24 cellular contexts compared by ENCODE assay signal in the genomic region with DNA sequence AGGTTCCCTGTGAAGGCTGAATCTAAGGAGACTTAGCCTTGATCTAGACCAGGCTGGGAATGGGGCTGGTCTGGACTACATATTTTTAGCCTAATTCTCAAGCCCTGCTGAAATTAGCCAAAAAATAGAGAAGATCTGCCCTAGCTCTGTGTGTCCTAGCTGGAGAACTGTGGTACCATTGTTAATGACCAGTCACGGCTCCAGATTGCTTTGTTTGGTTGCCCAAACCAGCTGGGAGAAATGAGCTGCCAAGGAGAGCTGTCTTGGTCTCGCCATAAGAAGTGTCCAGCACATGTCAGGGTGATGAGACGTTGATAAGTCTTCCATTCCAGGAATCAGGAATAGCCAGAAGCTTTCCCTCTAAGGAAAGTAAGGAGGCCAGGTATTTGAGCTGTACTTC. TPM values are rescaled to one million over a fixed set of nuclear protein-coding genes. Genes with fewer than 3 reads are reported as not detected.
"Had no signal": no experiment of that assay in that cellular context is flagged by ENCODE, and none has a peak within 500 bp of the region (broad histone marks: within the 10 kb centered on the region; RNA-seq: fewer than 3 reads in every experiment).

No MANE protein-coding gene starts in this region.

- DNase-seq: activated CD4-positive, alpha-beta T cell treated with anti-CD3 and anti-CD28 coated beads, Interleukin-2, amount 50 U/mL, for 1 hour; activated CD4-positive, CD25-positive, alpha-beta regulatory T cell; activated gamma-delta T cell; activated naive CD8-positive, alpha-beta T cell treated with anti-CD3 and anti-CD28 coated beads, Interleukin-2, amount 10 ng/mL, durations not matched to agents 7 days and 5 days; activated T-cell treated with anti-CD3 and anti-CD28 coated beads, Interleukin-2, amount 50 U/mL, for 4 hours; aorta; effector CD8-positive, alpha-beta T cell; immature natural killer cell; left colon; naive thymus-derived CD8-positive, alpha-beta T cell; psoas muscle; spleen; stimulated activated CD4-positive, alpha-beta T cell treated with anti-CD3 and anti-CD28 coated beads, Interleukin-1b, Interleukin-23, amount 100 ng/mL, for 48 hours; T-helper 2 cell; upper lobe of left lung had no signal

- H3K27me3 ChIP-seq: upper lobe of left lung had no signal

- ATAC-seq: activated T-cell treated with anti-CD3 and anti-CD28 coated beads, Interleukin-2, amount 50 U/mL, for 4 hours; left colon; naive thymus-derived CD8-positive, alpha-beta T cell; psoas muscle; sciatic nerve; stimulated activated memory B cell treated with anti-CD40 and anti-IgM and Interleukin-4, amounts not matched to agents 10 μg/mL and 1 μg/mL and 100 μg/mL, for 72 hours had no signal

- H3K27ac ChIP-seq: coronary artery, neutrophil, psoas muscle, spleen, upper lobe of left lung had no signal

- H3K4me3 ChIP-seq: coronary artery, lung, psoas muscle, spleen, upper lobe of left lung had no signal

- H3K9me3 ChIP-seq: neutrophil, psoas muscle, spleen, upper lobe of left lung had no signal

- H3K4me1 ChIP-seq: spleen, upper lobe of left lung had no signal

RNA-seq across cellular contexts. Expression of a gene that starts 20.7 kb away (rescaled TPM):
- total RNA-seq: activated naive CD8-positive, alpha-beta T cell treated with anti-CD3 and anti-CD28 coated beads, Interleukin-2, amount 10 ng/mL, durations not matched to agents 7 days and 5 days; activated T-cell treated with anti-CD3 and anti-CD28 coated beads, Interleukin-2, amount 50 U/mL, for 4 hours; aorta; epithelial cell of proximal tubule; glomerular endothelial cell; left colon; lung; mononuclear cell; naive thymus-derived CD8-positive, alpha-beta T cell; sciatic nerve; spleen; subcutaneous adipose tissue; upper lobe of left lung had no signal

RNA-seq across cellular contexts. Expression of a gene that starts 40.3 kb away (rescaled TPM):
- total RNA-seq: activated naive CD8-positive, alpha-beta T cell treated with anti-CD3 and anti-CD28 coated beads, Interleukin-2, amount 10 ng/mL, durations not matched to agents 7 days and 5 days; activated T-cell treated with anti-CD3 and anti-CD28 coated beads, Interleukin-2, amount 50 U/mL, for 4 hours; aorta; epithelial cell of proximal tubule; glomerular endothelial cell; left colon; lung; mononuclear cell; naive thymus-derived CD8-positive, alpha-beta T cell; sciatic nerve; spleen; subcutaneous adipose tissue; upper lobe of left lung had no signal
